ENCODE assay signal across 9 cellular contexts in genomic region chr10:31322647-31323046, GRCh38. TPM values are rescaled to one million over a fixed set of nuclear protein-coding genes. Genes with fewer than 3 reads are reported as not detected.
DNase-seq lines count a peak whose midpoint lies in the region; ATAC-seq and TF ChIP-seq lines count a peak whose summit lies in the region.
"Had no signal": no experiment of that assay in that cellular context is flagged by ENCODE, and none has a peak within 500 bp of the region (broad histone marks: within the 10 kb centered on the region; RNA-seq: fewer than 3 reads in every experiment).

No MANE protein-coding gene starts in this region.

- H3K27me3 Mint-ChIP-seq in activated CD4-positive, alpha-beta T cell treated with anti-CD3 and anti-CD28 coated beads, Interleukin-2, amount 10 ng/mL, durations not matched to agents 7 days and 5 days, result peaks cover 2% of the 10 kb centered on the region

- no peak for ATAC-seq in GM18907 (IDR thresholded peaks at IDR 0.05; ENCODE audit: unreplicated experiment)
- ATAC-seq in HG03196 (IDR thresholded peaks at IDR 0.05; ENCODE audit: unreplicated experiment), result no peak

- no peaks in the 10 kb centered on the region for H3K27me3 ChIP-seq in skeletal muscle satellite cell (ENCODE audit: control insufficient read depth, insufficient read depth, low read length)

- peaks cover 34% of the 10 kb centered on the region for H3K4me1 Mint-ChIP-seq in activated CD4-positive, alpha-beta T cell treated with anti-CD3 and anti-CD28 coated beads, Interleukin-2, amount 10 ng/mL, durations not matched to agents 7 days and 5 days

- CTCF ChIA-PET in activated CD4-positive, alpha-beta T cell treated with anti-CD3 and anti-CD28 coated beads, Interleukin-2, amount 10 ng/mL, durations not matched to agents 7 days and 5 days (lab: Charles Lee), result no interaction called here

- peak overlapping the region; percentile 71 for H3K27ac Mint-ChIP-seq in activated CD4-positive, alpha-beta T cell treated with anti-CD3 and anti-CD28 coated beads, Interleukin-2, amount 10 ng/mL, durations not matched to agents 7 days and 5 days
- H3K27ac Mint-ChIP-seq: mesothelial cell of epicardium had no signal

- POLR2A ChIA-PET in activated CD4-positive, alpha-beta T cell treated with anti-CD3 and anti-CD28 coated beads, Interleukin-2, amount 10 ng/mL, durations not matched to agents 7 days and 5 days (lab: Charles Lee), result no interaction called here

- peaks cover 29% of the 10 kb centered on the region for H3K4me1 ChIP-seq in skeletal muscle satellite cell (ENCODE audit: control insufficient read depth, insufficient read depth, low read length)

- TF ChIP-seq CTCF in choroid plexus epithelial cell (conservative IDR thresholded peaks at IDR 0.05; ENCODE audit: low read depth, low read length), result peak; percentile 53

- peaks cover 7% of the 10 kb centered on the region for H3K36me3 Mint-ChIP-seq in activated CD4-positive, alpha-beta T cell treated with anti-CD3 and anti-CD28 coated beads, Interleukin-2, amount 10 ng/mL, durations not matched to agents 7 days and 5 days (ENCODE audit: low read depth)
- H3K36me3 Mint-ChIP-seq: mesothelial cell of epicardium had no signal

- no peak overlapping the region for H3K9ac ChIP-seq in skeletal muscle satellite cell (ENCODE audit: low read depth, low read length)

- peak overlapping the region; percentile 21 for H3K4me3 Mint-ChIP-seq in activated CD4-positive, alpha-beta T cell treated with anti-CD3 and anti-CD28 coated beads, Interleukin-2, amount 10 ng/mL, durations not matched to agents 7 days and 5 days

- H3K4me3 ChIP-seq in choroid plexus epithelial cell (ENCODE audit: low read depth, low read length), result no peak overlapping the region
- peak overlapping the region; percentile 83 for H3K4me3 ChIP-seq in skeletal muscle satellite cell (ENCODE audit: low read length)

- H3K9me3 Mint-ChIP-seq in activated CD4-positive, alpha-beta T cell treated with anti-CD3 and anti-CD28 coated beads, Interleukin-2, amount 10 ng/mL, durations not matched to agents 7 days and 5 days, result no peaks in the 10 kb centered on the region
- H3K9me3 Mint-ChIP-seq: mesothelial cell of epicardium had no signal

- peak overlapping the region; percentile 94 for H3K4me2 ChIP-seq in skeletal muscle satellite cell (ENCODE audit: low read length)

- DNase-seq in activated CD4-positive, alpha-beta T cell treated with anti-CD3 and anti-CD28 coated beads, Interleukin-2, amount 10 ng/mL, durations not matched to agents 7 days and 5 days, result peak; percentile 14
- no peak for DNase-seq in activated CD4-positive, alpha-beta T cell treated with anti-CD3 and anti-CD28 coated beads, Interleukin-2, amount 50 U/mL, for 1 hour
- DNase-seq in NCI-H1105 treated with DMSO at 0.1 percent for 48 hours (lab: John Stamatoyannopoulos, UW) (peak; percentile 19), choroid plexus epithelial cell (ENCODE audit: low read depth) (peak; percentile 35), NOMO-1 treated with DMSO at 0.1 percent for 48 hours (lab: John Stamatoyannopoulos, UW; ENCODE audit: unreplicated experiment) (no peak)

- no peaks in the 10 kb centered on the region for H3K9me3 ChIP-seq in skeletal muscle satellite cell (replicated peaks; ENCODE audit: low read length)

- H3K36me3 ChIP-seq in skeletal muscle satellite cell (ENCODE audit: insufficient read depth, low read length), result no peaks in the 10 kb centered on the region

RNA-seq across cellular contexts. Expression of gene ZEB1, which starts 3.6 kb away (rescaled TPM):
- 10 to 100 TPM; 36.1 to 46.2 TPM for total RNA-seq in activated CD4-positive, alpha-beta T cell treated with anti-CD3 and anti-CD28 coated beads, Interleukin-2, amount 10 ng/mL, durations not matched to agents 7 days and 5 days
- total RNA-seq in skeletal muscle satellite cell (2012; rRNA removed), result 58.8 and 80.6 TPM in 2 replicates

Comparison
In these comparisons a context has a peak if more than half of its experiments do, and no peak if none do; other contexts are left out.
1. DNase-seq: peak in activated CD4-positive, alpha-beta T cell treated with anti-CD3 and anti-CD28 coated beads, Interleukin-2, amount 10 ng/mL, durations not matched to agents 7 days and 5 days (single experiment), NCI-H1105 treated with DMSO at 0.1 percent for 48 hours (single experiment) and choroid plexus epithelial cell (single experiment); none in activated CD4-positive, alpha-beta T cell treated with anti-CD3 and anti-CD28 coated beads, Interleukin-2, amount 50 U/mL, for 1 hour (single experiment) and NOMO-1 treated with DMSO at 0.1 percent for 48 hours (single experiment).